18 cellular contexts compared by ENCODE assay signal in genomic region chr2:171102802-171103201, GRCh38. TPM values are rescaled to one million over a fixed set of nuclear protein-coding genes. Genes with fewer than 3 reads are reported as not detected.
DNase-seq lines count a peak whose midpoint lies in the region; ATAC-seq lines count a peak whose summit lies in the region.
"Had no signal": no experiment of that assay in that cellular context is flagged by ENCODE, and none has a peak within 500 bp of the region (broad histone marks: within the 10 kb centered on the region; RNA-seq: fewer than 3 reads in every experiment).

No MANE protein-coding gene starts in this region.

- H3K27me3 ChIP-seq in CD4-positive, CD25-positive, alpha-beta regulatory T cell (ENCODE audit: control insufficient read depth, insufficient read depth, low read length) = no peaks in the 10 kb centered on the region
- H3K27me3 ChIP-seq: brain microvascular endothelial cell, uterus had no signal

- no peaks in the 10 kb centered on the region for H3K27me3 Mint-ChIP-seq in CD4-positive, CD25-positive, alpha-beta regulatory T cell
- H3K27me3 Mint-ChIP-seq in activated naive CD8-positive, alpha-beta T cell treated with anti-CD3 and anti-CD28 coated beads, Interleukin-2, amount 50 U/mL, for 24 hours = no peaks in the 10 kb centered on the region

- DNase-seq in CD4-positive, CD25-positive, alpha-beta regulatory T cell = no peak
- peak; percentile 95 for DNase-seq in DMS53 treated with DMSO at 0.1 percent for 48 hours (lab: John Stamatoyannopoulos, UW; ENCODE audit: unreplicated experiment)
- DNase-seq in NCI-H2196 treated with DMSO at 0.1 percent for 48 hours (lab: John Stamatoyannopoulos, UW; ENCODE audit: unreplicated experiment) = peak; percentile 19
- no peak for DNase-seq in activated naive CD8-positive, alpha-beta T cell treated with anti-CD3 and anti-CD28 coated beads, Interleukin-2, amount 50 U/mL, for 24 hours
- DNase-seq in NK-92 (lab: John Stamatoyannopoulos, UW; ENCODE audit: unreplicated experiment) = no peak
- no peak for DNase-seq in Ammon's horn (ENCODE audit: low spot score)
- DNase-seq in GM19240 (ENCODE audit: insufficient read length, low spot score) = no peak
- DNase-seq: activated CD8-positive, alpha-beta memory T cell treated with anti-CD3 and anti-CD28 coated beads for 24 hours; activated effector memory CD4-positive, alpha-beta T cell treated with anti-CD3 and anti-CD28 coated beads, Interleukin-2, amount 50 U/mL, for 16 hours; brain microvascular endothelial cell; dermis blood vessel endothelial cell; NCI-H2171; SK-N-SH; small intestine; stimulated activated naive CD4-positive, alpha-beta T cell; uterus had no signal

- H3K4me3 Mint-ChIP-seq in CD4-positive, CD25-positive, alpha-beta regulatory T cell = peak overlapping the region in 1 of 4 donors; percentile 35
- no peak overlapping the region for H3K4me3 Mint-ChIP-seq in activated naive CD8-positive, alpha-beta T cell treated with anti-CD3 and anti-CD28 coated beads, Interleukin-2, amount 50 U/mL, for 24 hours

- peaks cover 4% of the 10 kb centered on the region for H3K4me1 ChIP-seq in CD4-positive, CD25-positive, alpha-beta regulatory T cell (ENCODE audit: control insufficient read depth, insufficient read depth, low read length, poor library complexity, severe bottlenecking)
- H3K4me1 ChIP-seq: uterus had no signal

- peaks cover 43 to 62% (median 55%) of the 10 kb centered on the region in 4 donors for H3K4me1 Mint-ChIP-seq in CD4-positive, CD25-positive, alpha-beta regulatory T cell
- peaks cover 26% of the 10 kb centered on the region for H3K4me1 Mint-ChIP-seq in activated naive CD8-positive, alpha-beta T cell treated with anti-CD3 and anti-CD28 coated beads, Interleukin-2, amount 50 U/mL, for 24 hours

- no peak for ATAC-seq in CD4-positive, CD25-positive, alpha-beta regulatory T cell (ENCODE audit: low read depth in 2 of 2)
- ATAC-seq in activated naive CD8-positive, alpha-beta T cell treated with anti-CD3 and anti-CD28 coated beads, Interleukin-2, amount 50 U/mL, for 24 hours = no peak
- ATAC-seq in HG03460 (IDR thresholded peaks at IDR 0.05; ENCODE audit: unreplicated experiment) = no peak

- peaks cover 42% of the 10 kb centered on the region for H3K36me3 Mint-ChIP-seq in CD4-positive, CD25-positive, alpha-beta regulatory T cell
- peaks cover 64% of the 10 kb centered on the region for H3K36me3 Mint-ChIP-seq in activated naive CD8-positive, alpha-beta T cell treated with anti-CD3 and anti-CD28 coated beads, Interleukin-2, amount 50 U/mL, for 24 hours (ENCODE audit: low read depth)

- H3K36me3 ChIP-seq in CD4-positive, CD25-positive, alpha-beta regulatory T cell (ENCODE audit: control insufficient read depth, insufficient read depth, low read length) = peaks cover 38% of the 10 kb centered on the region
- H3K36me3 ChIP-seq: brain microvascular endothelial cell, uterus had no signal

- peaks cover 19 to 26% of the 10 kb centered on the region in 2 experiments for H3K9me3 ChIP-seq in CD4-positive, CD25-positive, alpha-beta regulatory T cell (ENCODE audit: control insufficient read depth in 2 of 2, low read length in 2 of 2)

- no peak overlapping the region for H3K27ac ChIP-seq in CD4-positive, CD25-positive, alpha-beta regulatory T cell (ENCODE audit: insufficient read depth, low read length, poor library complexity, severe bottlenecking)
- H3K27ac ChIP-seq: brain microvascular endothelial cell, KMS-11, uterus had no signal

- H3K27ac Mint-ChIP-seq in CD4-positive, CD25-positive, alpha-beta regulatory T cell = peak overlapping the region; percentile 2 to 87 (median 47)
- H3K27ac Mint-ChIP-seq in activated naive CD8-positive, alpha-beta T cell treated with anti-CD3 and anti-CD28 coated beads, Interleukin-2, amount 50 U/mL, for 24 hours = peak overlapping the region; percentile 6

- peaks cover 1 to 23% (median 12%) of the 10 kb centered on the region in 7 donors for H3K9me3 Mint-ChIP-seq in CD4-positive, CD25-positive, alpha-beta regulatory T cell
- H3K9me3 Mint-ChIP-seq in activated naive CD8-positive, alpha-beta T cell treated with anti-CD3 and anti-CD28 coated beads, Interleukin-2, amount 50 U/mL, for 24 hours = peaks cover 26% of the 10 kb centered on the region

- H3K4me3 ChIP-seq in CD4-positive, CD25-positive, alpha-beta regulatory T cell (ENCODE audit: low read depth, low read length) = peak overlapping the region; percentile 10
- H3K4me3 ChIP-seq: uterus had no signal

RNA-seq across cellular contexts. Expression of gene TLK1, which starts 57.9 kb away (rescaled TPM):
- 179 TPM for total RNA-seq in CD4-positive, CD25-positive, alpha-beta regulatory T cell
- polyA plus RNA-seq in CD4-positive, CD25-positive, alpha-beta regulatory T cell = 10 to 100 TPM; 33.9 to 69.2 (median 45.0) TPM

Comparison
In these comparisons a context has a peak if more than half of its experiments do, and no peak if none do; other contexts are left out.
1. DNase-seq: peak in DMS53 treated with DMSO at 0.1 percent for 48 hours (single experiment) and NCI-H2196 treated with DMSO at 0.1 percent for 48 hours (single experiment); none in CD4-positive, CD25-positive, alpha-beta regulatory T cell (0 of 3), activated naive CD8-positive, alpha-beta T cell treated with anti-CD3 and anti-CD28 coated beads, Interleukin-2, amount 50 U/mL, for 24 hours (single experiment), NK-92 (single experiment), Ammon's horn (single experiment) and GM19240 (single experiment).